14 cellular contexts compared by ENCODE assay signal in genomic region chr2:128454980-128455709, GRCh38.
"Had no signal": no experiment of that assay in that cellular context is flagged by ENCODE, and none has a peak within 500 bp of the region (broad histone marks: within the 10 kb centered on the region; RNA-seq: fewer than 3 reads in every experiment).

No MANE protein-coding gene starts in this region.

- H3K27ac ChIP-seq: brain microvascular endothelial cell, left lung, SK-N-MC, testis, WERI-Rb-1 had no signal

- H3K4me1 Mint-ChIP-seq: activated CD4-positive, alpha-beta T cell treated with anti-CD3 and anti-CD28 coated beads for 36 hours; T-cell had no signal

- ATAC-seq: activated CD4-positive, alpha-beta T cell treated with anti-CD3 and anti-CD28 coated beads for 36 hours; left lung; right cardiac atrium; T-cell had no signal

- DNase-seq: activated CD4-positive, alpha-beta T cell treated with anti-CD3 and anti-CD28 coated beads for 36 hours; activated gamma-delta T cell; activated T-cell treated with anti-CD3 and anti-CD28 coated beads, Interleukin-2, amount 50 U/mL, for 1 hour; brain microvascular endothelial cell; foreskin melanocyte; left lung; stimulated activated naive CD4-positive, alpha-beta T cell; testis; WERI-Rb-1 had no signal

- H3K4me3 ChIP-seq: left lung, SK-N-MC, smooth muscle cell, testis had no signal

- H3K4me2 ChIP-seq: smooth muscle cell had no signal

- H3K9me3 ChIP-seq: left lung, testis had no signal

- H3K27me3 ChIP-seq: brain microvascular endothelial cell, left lung, testis had no signal

- H3K4me3 Mint-ChIP-seq: activated CD4-positive, alpha-beta T cell treated with anti-CD3 and anti-CD28 coated beads for 36 hours; activated naive CD8-positive, alpha-beta T cell; T-cell had no signal

- H3K36me3 ChIP-seq: brain microvascular endothelial cell, left lung, WERI-Rb-1 had no signal

- H3K4me1 ChIP-seq: left lung had no signal

- H3K27ac Mint-ChIP-seq: activated CD4-positive, alpha-beta T cell treated with anti-CD3 and anti-CD28 coated beads for 36 hours; activated naive CD8-positive, alpha-beta T cell; T-cell had no signal

- H3K36me3 Mint-ChIP-seq: activated naive CD8-positive, alpha-beta T cell; T-cell had no signal

- H3K9me3 Mint-ChIP-seq: T-cell had no signal
